ENCODE assay signal across 14 cellular contexts in genomic region chr1:71641013-71641412, GRCh38.
DNase-seq lines count a peak whose midpoint lies in the region; ATAC-seq, FAIRE-seq and TF ChIP-seq lines count a peak whose summit lies in the region.
"Had no signal": no experiment of that assay in that cellular context is flagged by ENCODE, and none has a peak within 500 bp of the region (broad histone marks: within the 10 kb centered on the region; RNA-seq: fewer than 3 reads in every experiment).

No MANE protein-coding gene starts in this region.

- DNase-seq in NCI-H82 (lab: John Stamatoyannopoulos, UW) (peak; percentile 26), NCI-H82 treated with DMSO at 0.1 percent for 48 hours (lab: John Stamatoyannopoulos, UW; ENCODE audit: unreplicated experiment) (no peak), NCI-H1694 (lab: John Stamatoyannopoulos, UW) (peak; percentile 82), NCI-H748 (lab: John Stamatoyannopoulos, UW; ENCODE audit: unreplicated experiment) (peak; percentile 94), left lung (no peak), RCC 7860 (ENCODE audit: low spot score) (no peak), ecto neural progenitor cell (ENCODE audit: low spot score) (no peak)
- DNase-seq: ACHN; Calu3; CD4-positive, CD25-positive, alpha-beta regulatory T cell; KG1; NCI-H1092; T-cell had no signal

- no peak for FAIRE-seq in RCC 7860 (lab: Jason Lieb, UNC)

- no peaks in the 10 kb centered on the region for H3K4me1 ChIP-seq in left lung

- TF ChIP-seq CTCF in left lung (IDR thresholded peaks at IDR 0.05), result no peak

- intact Hi-C loops in left lung (cut with DNase I), result no loop called here

- H3K4me3 ChIP-seq in left lung, result no peak overlapping the region
- H3K4me3 ChIP-seq: SK-N-MC had no signal

- no peaks in the 10 kb centered on the region for H3K9me3 ChIP-seq in left lung

- no peak overlapping the region for H3K27ac ChIP-seq in left lung
- H3K27ac ChIP-seq: SK-N-MC had no signal

- no peaks in the 10 kb centered on the region for H3K36me3 ChIP-seq in left lung

- H3K27me3 ChIP-seq in left lung, result no peaks in the 10 kb centered on the region

- ATAC-seq in left lung, result no peak
- ATAC-seq: T-cell had no signal

Comparison
In these comparisons a context has a peak if more than half of its experiments do, and no peak if none do; other contexts are left out.
1. DNase-seq: peak in NCI-H82 (single experiment), NCI-H1694 (single experiment) and NCI-H748 (single experiment); none in NCI-H82 treated with DMSO at 0.1 percent for 48 hours (single experiment), left lung (0 of 2), RCC 7860 (single experiment) and ecto neural progenitor cell (single experiment).